ENCODE assay signal across 11 cellular contexts in genomic region chr9:70409800-70410199, GRCh38. TPM values are rescaled to one million over a fixed set of nuclear protein-coding genes. Genes with fewer than 3 reads are reported as not detected.
DNase-seq lines count a peak whose midpoint lies in the region; ATAC-seq and TF ChIP-seq lines count a peak whose summit lies in the region.
"Had no signal": no experiment of that assay in that cellular context is flagged by ENCODE, and none has a peak within 500 bp of the region (broad histone marks: within the 10 kb centered on the region; RNA-seq: fewer than 3 reads in every experiment).

No MANE protein-coding gene starts in this region.

- H3K4ac ChIP-seq in neuronal stem cell (ENCODE audit: low read length), result no peak overlapping the region

- in situ Hi-C loops in HAP-1 (cut with MboI; ENCODE audit: low sequenced_read_pairs), result loop anchor here (10.0 kb wide), 1 partner anchor 205 kb away; no protein-coding TSS in a partner anchor

- H3K9ac ChIP-seq in colonic mucosa (ENCODE audit: low read depth in 2 of 2, low read length in 2 of 2) (peak overlapping the region; percentile 100), neuronal stem cell (ENCODE audit: low read depth, low read length, poor library complexity) (no peak overlapping the region)

- H3F3A ChIP-seq in PC-9 (ENCODE audit: insufficient read depth, low read depth), result peaks cover 20% of the 10 kb centered on the region; the same call in 1 of the 2 replicates

- no peaks in the 10 kb centered on the region for H4K20me1 ChIP-seq in PC-9 (ENCODE audit: insufficient read depth)

- H4K91ac ChIP-seq in neuronal stem cell (ENCODE audit: low read depth, low read length, poor library complexity), result no peak overlapping the region

- no peaks in the 10 kb centered on the region for H3K9me2 ChIP-seq in PC-9 (ENCODE audit: insufficient read depth)

- H3K4me1 ChIP-seq in ACC112 (ENCODE audit: control insufficient read depth, insufficient read depth, low read length, unreplicated experiment) (peaks cover 49% of the 10 kb centered on the region), PC-9 (replicated peaks; ENCODE audit: insufficient read depth) (peaks cover 26% of the 10 kb centered on the region), colonic mucosa (peaks cover 4% of the 10 kb centered on the region), HAP-1 (peaks cover 63% of the 10 kb centered on the region), neuronal stem cell (ENCODE audit: control insufficient read depth in 2 of 2, insufficient read depth in 1 of 2, low read depth in 1 of 2, low read length in 2 of 2) (peaks cover 9 to 18% of the 10 kb centered on the region in 2 donors)

- no peak for ATAC-seq in natural killer cell treated with Interleukin-12 subunit alpha and Interleukin-12 subunit beta and Interleukin-15 and Interleukin-18, amount 100 ng/mL, for 72 hours

- no peaks in the 10 kb centered on the region for H3K27me3 Mint-ChIP-seq in natural killer cell treated with Interleukin-12 subunit alpha and Interleukin-12 subunit beta and Interleukin-15 and Interleukin-18, amount 100 ng/mL, for 72 hours

- no TSS peak for BruUV-seq in PC-9 (replicated peaks; lab: Mats Ljungman, UMichigan)

- no CpG with 5 or more reads among the region's 2 CpGs for WGBS in neuronal stem cell (ENCODE audit: extremely low coverage in 2 of 2, insufficient read length in 2 of 2, insufficient replicate concordance in 1 of 2), 2 donors

- H3K9me3 Mint-ChIP-seq in natural killer cell treated with Interleukin-12 subunit alpha and Interleukin-12 subunit beta and Interleukin-15 and Interleukin-18, amount 100 ng/mL, for 72 hours, result no peaks in the 10 kb centered on the region

- CTCF ChIA-PET in PC-9 (lab: Charles Lee), result interaction anchor here (0.6 kb wide), 1 partner anchor 15 kb away, joined by 4 read pairs; no protein-coding TSS in a partner anchor

- H4K8ac ChIP-seq in neuronal stem cell (ENCODE audit: low read depth, low read length), result no peak overlapping the region

- TF ChIP-seq CTCF in PC-9 (conservative IDR thresholded peaks at IDR 0.05) (no peak), colonic mucosa (IDR thresholded peaks at IDR 0.05) (no peak)

- DNase-seq in PC-9 (no peak), colonic mucosa (no peak), activated gamma-delta T cell (lab: John Stamatoyannopoulos, UW) (no peak), amygdala (lab: John Stamatoyannopoulos, UW) (no peak), HAP-1 (ENCODE audit: low spot score in 2 of 2) (no peak), neuronal stem cell (ENCODE audit: low spot score) (no peak)
- no peak for DNase-seq in natural killer cell treated with Interleukin-12 subunit alpha and Interleukin-12 subunit beta and Interleukin-15 and Interleukin-18, amount 100 ng/mL, for 72 hours (ENCODE audit: low spot score)
- DNase-seq: mesendoderm, NCI-H2029 treated with DMSO at 0.1 percent for 48 hours, T-helper 9 cell had no signal

- peak overlapping the region; percentile 96 to 99 for H3K27ac Mint-ChIP-seq in natural killer cell treated with Interleukin-12 subunit alpha and Interleukin-12 subunit beta and Interleukin-15 and Interleukin-18, amount 100 ng/mL, for 72 hours

- no peak overlapping the region for H2BK12ac ChIP-seq in neuronal stem cell (ENCODE audit: low read length)

- H3K4me2 ChIP-seq in PC-9 (peak overlapping the region; percentile 80), neuronal stem cell (ENCODE audit: insufficient read depth, low read length, poor library complexity, severe bottlenecking) (no peak overlapping the region)

- no peak overlapping the region for H3K14ac ChIP-seq in neuronal stem cell (ENCODE audit: low read length)

- H3K18ac ChIP-seq in neuronal stem cell (ENCODE audit: low read length), result no peak overlapping the region

- intact Hi-C loops in PC-9 (cut with micrococcal nuclease; ENCODE audit: unreplicated experiment) (no loop called here), colonic mucosa (cut with DNase I) (loop anchor here (5.0 kb wide), 1 partner anchor 73 kb away; no protein-coding TSS in a partner anchor)

- POLR2A ChIA-PET in PC-9 (lab: Charles Lee; ENCODE audit: unreplicated experiment), result interaction anchor here (0.9 kb wide), 1 partner anchor 152 kb away, joined by 7 read pairs; no protein-coding TSS in a partner anchor

- H2BK15ac ChIP-seq in neuronal stem cell (ENCODE audit: low read length), result no peak overlapping the region

- H3K79me2 ChIP-seq in ACC112 (ENCODE audit: control insufficient read depth, insufficient read depth, low read length, unreplicated experiment) (peaks cover 84% of the 10 kb centered on the region), PC-9 (ENCODE audit: low read depth) (0 out of 2 replicates have a peak, but pooled peaks cover 10% of the 10 kb centered on the region)

- H3K4me1 Mint-ChIP-seq in natural killer cell treated with Interleukin-12 subunit alpha and Interleukin-12 subunit beta and Interleukin-15 and Interleukin-18, amount 100 ng/mL, for 72 hours (ENCODE audit: low read depth in 2 of 2), result peaks cover 57 to 73% of the 10 kb centered on the region in 2 donors

- H3K36me3 Mint-ChIP-seq in natural killer cell treated with Interleukin-12 subunit alpha and Interleukin-12 subunit beta and Interleukin-15 and Interleukin-18, amount 100 ng/mL, for 72 hours, result no peaks in the 10 kb centered on the region

- H3K36me3 ChIP-seq in ACC112 (ENCODE audit: insufficient read depth, low read length), result peaks cover 18% of the 10 kb centered on the region
- no peaks in the 10 kb centered on the region for H3K36me3 ChIP-seq in PC-9 (ENCODE audit: low read depth)
- H3K36me3 ChIP-seq in colonic mucosa, result no peaks in the 10 kb centered on the region
- peaks cover 6% of the 10 kb centered on the region; the same call in 1 of the 2 replicates for H3K36me3 ChIP-seq in HAP-1 (replicated peaks)
- no peaks in the 10 kb centered on the region for H3K36me3 ChIP-seq in neuronal stem cell (replicated peaks in 1 of 2; ENCODE audit: control insufficient read depth in 2 of 2, insufficient read depth in 2 of 2, low read length in 2 of 2)

- H3K4me3 Mint-ChIP-seq in natural killer cell treated with Interleukin-12 subunit alpha and Interleukin-12 subunit beta and Interleukin-15 and Interleukin-18, amount 100 ng/mL, for 72 hours, result peak overlapping the region; percentile 10

- H3K79me1 ChIP-seq in neuronal stem cell (ENCODE audit: low read depth, low read length), result no peaks in the 10 kb centered on the region

- H3K9me3 ChIP-seq in PC-9 (ENCODE audit: insufficient read depth, low read depth), result no peaks in the 10 kb centered on the region
- H3K9me3 ChIP-seq in colonic mucosa, result no peaks in the 10 kb centered on the region
- H3K9me3 ChIP-seq in HAP-1, result no peaks in the 10 kb centered on the region
- H3K9me3 ChIP-seq in neuronal stem cell (replicated peaks in 1 of 2; ENCODE audit: control insufficient read depth in 2 of 2, insufficient read depth in 1 of 2, low read depth in 1 of 2, low read length in 2 of 2), result peaks cover 0 to 2% of the 10 kb centered on the region in 2 donors

- H2AFZ ChIP-seq in ACC112 (ENCODE audit: low read length, unreplicated experiment) (no peak overlapping the region), PC-9 (no peak overlapping the region), neuronal stem cell (ENCODE audit: low read length) (no peak overlapping the region)

- H3K4me3 ChIP-seq in ACC112 (ENCODE audit: low read depth, low read length), result peak overlapping the region; percentile 82
- no peak overlapping the region for H3K4me3 ChIP-seq in PC-9
- no peak overlapping the region for H3K4me3 ChIP-seq in colonic mucosa
- H3K4me3 ChIP-seq in HAP-1, result no peak overlapping the region
- H3K4me3 ChIP-seq in neuronal stem cell (ENCODE audit: low read length in 2 of 2), result no peak overlapping the region

- H2BK5ac ChIP-seq in neuronal stem cell (ENCODE audit: low read length), result no peak overlapping the region

- no peak overlapping the region for H2BK120ac ChIP-seq in neuronal stem cell (ENCODE audit: low read depth, low read length)

- H3K27ac ChIP-seq in ACC112 (ENCODE audit: low read depth, low read length) (peak overlapping the region; percentile 100), PC-9 (no peak overlapping the region), colonic mucosa (peak overlapping the region; percentile 99), neuronal stem cell (replicated peaks; ENCODE audit: low read length) (no peak overlapping the region)

- no peaks in the 10 kb centered on the region for H3K27me3 ChIP-seq in ACC112 (ENCODE audit: insufficient read depth, low read length)
- H3K27me3 ChIP-seq in PC-9 (ENCODE audit: insufficient read depth, low read depth), result no peaks in the 10 kb centered on the region
- H3K27me3 ChIP-seq in colonic mucosa, result no peaks in the 10 kb centered on the region
- no peaks in the 10 kb centered on the region for H3K27me3 ChIP-seq in HAP-1 (ENCODE audit: low read depth)
- peaks cover 15 to 74% (median 34%) of the 10 kb centered on the region in 3 experiments for H3K27me3 ChIP-seq in neuronal stem cell (ENCODE audit: control insufficient read depth in 3 of 3, insufficient read depth in 3 of 3, low read depth in 1 of 3, low read length in 3 of 3)

- H2AK5ac ChIP-seq in neuronal stem cell (ENCODE audit: low read depth, low read length), result no peak overlapping the region

- H3K23ac ChIP-seq in neuronal stem cell (ENCODE audit: low read depth, low read length, poor library complexity), result no peak overlapping the region

RNA-seq across cellular contexts. Expression of gene KLF9, which starts 4.7 kb away (rescaled TPM):
- total RNA-seq in PC-9 (2021) (7.0 and 9.2 TPM in 2 replicates), colonic mucosa (10 to 100 TPM; 13.5 to 18.8 TPM)
- total RNA-seq in natural killer cell treated with Interleukin-12 subunit alpha and Interleukin-12 subunit beta and Interleukin-15 and Interleukin-18, amount 100 ng/mL, for 72 hours, result 1 to 10 TPM; 3.3 to 4.0 TPM
- 0.28 TPM for polyA plus RNA-seq in neuronal stem cell (2013, experiment 1 of 2)
- 0.28 TPM for polyA plus RNA-seq in neuronal stem cell (2013, experiment 2 of 2)

Comparison
In these comparisons a context has a peak if more than half of its experiments do, and no peak if none do; other contexts are left out.
1. H3K27ac ChIP-seq: peak in ACC112 (single experiment) and colonic mucosa (single experiment); none in PC-9 (single experiment) and neuronal stem cell (single experiment).